Comparison of ENCODE assay signal across 10 cellular contexts in the genomic region with DNA sequence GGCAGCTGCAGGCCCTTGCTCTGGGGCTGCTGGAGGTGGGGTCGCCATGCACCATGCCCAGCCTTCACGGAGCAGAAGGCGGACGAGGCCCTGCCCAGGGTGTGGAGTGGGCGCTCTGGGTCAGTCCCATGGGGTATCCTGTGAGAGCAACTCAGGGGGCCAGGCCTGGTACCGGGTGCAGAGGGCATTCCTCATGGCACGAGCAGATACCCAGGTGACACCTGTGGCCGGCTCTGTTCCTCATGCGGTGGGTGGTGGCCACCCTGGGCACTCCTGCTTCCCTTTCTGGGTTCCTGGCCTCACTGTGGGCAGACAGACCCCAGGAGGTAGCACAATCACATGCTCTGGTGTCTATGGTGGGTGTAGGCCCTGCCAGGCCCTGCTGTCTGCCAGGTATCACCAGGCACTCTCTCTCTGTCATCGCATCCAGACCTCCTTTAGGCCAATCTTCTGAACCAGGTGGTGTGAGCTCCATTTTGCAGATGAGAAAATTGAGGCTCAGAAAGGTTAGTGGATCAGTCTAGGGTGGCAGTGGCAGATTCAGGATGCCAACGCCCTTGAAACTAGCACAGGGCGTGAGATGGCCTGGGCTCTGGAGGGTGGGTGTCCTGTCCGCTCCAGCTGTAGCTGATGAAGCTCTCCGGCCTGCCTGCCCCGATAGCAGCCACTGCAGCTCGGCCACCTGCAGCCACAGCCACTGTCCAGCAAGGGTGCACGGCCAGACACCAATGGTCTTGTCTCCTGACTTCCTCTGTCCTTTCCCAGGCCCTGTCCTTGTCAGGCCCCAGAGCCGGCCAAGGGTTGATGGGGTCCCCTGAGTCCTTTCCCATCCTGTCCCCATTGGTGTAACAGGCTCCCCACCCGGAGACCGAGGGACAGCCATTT. TPM values are rescaled to one million over a fixed set of nuclear protein-coding genes. Genes with fewer than 3 reads are reported as not detected.
DNase-seq lines count a peak whose midpoint lies in the region; ATAC-seq and TF ChIP-seq lines count a peak whose summit lies in the region.
"Had no signal": no experiment of that assay in that cellular context is flagged by ENCODE, and none has a peak within 500 bp of the region (broad histone marks: within the 10 kb centered on the region; RNA-seq: fewer than 3 reads in every experiment).

No MANE protein-coding gene starts in this region.

- no peaks in the 10 kb centered on the region for H3K9me3 Mint-ChIP-seq in activated naive CD4-positive, alpha-beta T cell treated with anti-CD3 and anti-CD28 coated beads, Interleukin-2, amount 50 U/mL, for 24 hours

- dilution Hi-C loops in mammary epithelial cell (cut with HindIII; ENCODE audit: low sequenced_read_pairs): no loop called here

- H3K4me2 ChIP-seq in mammary epithelial cell (ENCODE audit: insufficient read depth, low read depth, low read length): peak overlapping the region; percentile 80

- no peaks in the 10 kb centered on the region for H3K27me3 Mint-ChIP-seq in activated naive CD4-positive, alpha-beta T cell treated with anti-CD3 and anti-CD28 coated beads, Interleukin-2, amount 50 U/mL, for 24 hours

- H3K4me1 ChIP-seq in mammary epithelial cell (ENCODE audit: insufficient read depth, low read length) (peaks cover 45% of the 10 kb centered on the region), muscle layer of colon (ENCODE audit: insufficient read depth, low read length) (peaks cover 27% of the 10 kb centered on the region), vagina (peaks cover 46% of the 10 kb centered on the region)
- H3K4me1 ChIP-seq: Caco-2 had no signal

- H3K36me3 Mint-ChIP-seq in activated naive CD4-positive, alpha-beta T cell treated with anti-CD3 and anti-CD28 coated beads, Interleukin-2, amount 50 U/mL, for 24 hours: no peaks in the 10 kb centered on the region

- H3K4me3 ChIP-seq in mammary epithelial cell (replicated peaks in 1 of 3; ENCODE audit: insufficient read depth in 1 of 3, low read depth in 2 of 3, low read length in 3 of 3): no peak overlapping the region
- peak overlapping the region in 1 of 2 donors; percentile 70 for H3K4me3 ChIP-seq in muscle layer of colon (ENCODE audit: low read depth in 1 of 2, low read length in 2 of 2)
- peak overlapping the region; percentile 20 to 30 for H3K4me3 ChIP-seq in vagina

- POLR2A ChIA-PET in HEK293T (lab: Yijun Ruan, JAX): interaction anchor here (2.3 kb wide), 1 partner anchor 10 kb away, joined by 7 read pairs; no protein-coding TSS in a partner anchor

- no peaks in the 10 kb centered on the region for H3K36me3 ChIP-seq in mammary epithelial cell (ENCODE audit: insufficient read depth, low read length)
- peaks cover 4% of the 10 kb centered on the region for H3K36me3 ChIP-seq in muscle layer of colon (ENCODE audit: insufficient read depth, low read length)
- H3K36me3 ChIP-seq in vagina: no peaks in the 10 kb centered on the region

- H3K9ac ChIP-seq in mammary epithelial cell (ENCODE audit: insufficient read depth, low read length): peak overlapping the region; percentile 18
- peak overlapping the region; percentile 68 for H3K9ac ChIP-seq in muscle layer of colon (ENCODE audit: low read length)

- CTCF ChIA-PET in mammary epithelial cell (lab: Charles Lee; ENCODE audit: low non-redundant PET) (interaction anchor here (2.5 kb wide), 1 partner anchor 10 kb away, joined by 12 read pairs; no protein-coding TSS in a partner anchor), HEK293T (lab: Yijun Ruan, JAX) (interaction anchor here (3.9 kb wide), 1 partner anchor 10 kb away, joined by 30 read pairs; no protein-coding TSS in a partner anchor)

- no peaks in the 10 kb centered on the region for H4K20me1 ChIP-seq in mammary epithelial cell (ENCODE audit: insufficient read depth, low read length)

- peaks cover 94% of the 10 kb centered on the region for H3K79me2 ChIP-seq in mammary epithelial cell (ENCODE audit: insufficient read depth, low read length)

- H3K27ac Mint-ChIP-seq in activated naive CD4-positive, alpha-beta T cell treated with anti-CD3 and anti-CD28 coated beads, Interleukin-2, amount 50 U/mL, for 24 hours: peak overlapping the region; percentile 82

- H3K4me3 Mint-ChIP-seq in activated naive CD4-positive, alpha-beta T cell treated with anti-CD3 and anti-CD28 coated beads, Interleukin-2, amount 50 U/mL, for 24 hours: peak overlapping the region; percentile 39

- TF ChIP-seq CTCF in mammary epithelial cell (conservative IDR thresholded peaks at IDR 0.05 in 1 of 2, IDR thresholded peaks at IDR 0.05 in 1 of 2; ENCODE audit: extremely low read depth in 1 of 2, insufficient read depth in 1 of 2, low read depth in 1 of 2, low read length in 2 of 2) (no peak), vagina (IDR thresholded peaks at IDR 0.05) (no peak)

- intact Hi-C loops in mammary epithelial cell (cut with micrococcal nuclease) (no loop called here), vagina (cut with DNase I) (no loop called here)

- BruUV-seq in mammary epithelial cell (replicated peaks; lab: Mats Ljungman, UMichigan): no TSS peak

- 92% methylated on average over 19 of the region's 20 CpGs for WGBS in mammary epithelial cell (ENCODE audit: low coverage, missing lambda C conversion rate)

- no peak for TF ChIP-seq POLR2A in vagina (IDR thresholded peaks at IDR 0.05)

- no peak overlapping the region for H2AFZ ChIP-seq in mammary epithelial cell (ENCODE audit: low read depth, low read length)

- peak overlapping the region; percentile 47 for H3K27ac ChIP-seq in mammary epithelial cell (ENCODE audit: insufficient read depth, low read depth, low read length)
- H3K27ac ChIP-seq in muscle layer of colon (ENCODE audit: low read depth, low read length): peak overlapping the region; percentile 86
- peak overlapping the region; percentile 70 for H3K27ac ChIP-seq in vagina

- H3K9me3 ChIP-seq in mammary epithelial cell (replicated peaks; ENCODE audit: insufficient read depth, low read length): no peaks in the 10 kb centered on the region
- no peaks in the 10 kb centered on the region for H3K9me3 ChIP-seq in muscle layer of colon (ENCODE audit: low read length)
- no peaks in the 10 kb centered on the region for H3K9me3 ChIP-seq in vagina
- H3K9me3 ChIP-seq: Caco-2 had no signal

- H3K4me1 Mint-ChIP-seq in activated naive CD4-positive, alpha-beta T cell treated with anti-CD3 and anti-CD28 coated beads, Interleukin-2, amount 50 U/mL, for 24 hours: peaks cover 64% of the 10 kb centered on the region

- in situ Hi-C loops in mammary epithelial cell (cut with MboI; ENCODE audit: low sequenced_read_pairs in 2 of 2): no loop called here

- ATAC-seq in HG02610 (IDR thresholded peaks at IDR 0.05; ENCODE audit: unreplicated experiment): no peak

- no peak for DNase-seq in activated naive CD4-positive, alpha-beta T cell treated with anti-CD3 and anti-CD28 coated beads, Interleukin-2, amount 50 U/mL, for 16 hours
- DNase-seq in mammary epithelial cell: no peak
- no peak for DNase-seq in vagina (ENCODE audit: extremely low spot score in 2 of 2)
- no peak for DNase-seq in hepatic stellate cell (ENCODE audit: low spot score)
- DNase-seq in HEK293T (ENCODE audit: extremely low spot score): no peak
- DNase-seq: Caco-2, NCI-H2171 had no signal

- H3K27me3 ChIP-seq in mammary epithelial cell (ENCODE audit: insufficient read depth, low read length) (no peaks in the 10 kb centered on the region), muscle layer of colon (ENCODE audit: control insufficient read depth in 1 of 2, insufficient read depth in 2 of 2, low read length in 2 of 2) (no peaks in the 10 kb centered on the region), vagina (no peaks in the 10 kb centered on the region)

TF ChIP-seq in HEK293T, 16 proteins besides CTCF, POLR2A, EP300 and RAD21:
- TF ChIP-seq ELF4 (IDR thresholded peaks at IDR 0.05) (no peak), ARNT (IDR thresholded peaks at IDR 0.05) (no peak), FOXM1 (IDR thresholded peaks at IDR 0.05; ENCODE audit: borderline replicate concordance) (no peak), LEF1 (IDR thresholded peaks at IDR 0.05; ENCODE audit: borderline replicate concordance) (no peak), HDGF (IDR thresholded peaks at IDR 0.05; ENCODE audit: borderline replicate concordance) (no peak), TARDBP (IDR thresholded peaks at IDR 0.05) (no peak), L3MBTL2 (conservative IDR thresholded peaks at IDR 0.05) (no peak)

RNA-seq across cellular contexts. Expression of a gene that starts 15.1 kb away (rescaled TPM):
- 10 to 100 TPM; 80.7 to 83.6 TPM for total RNA-seq in mammary epithelial cell
- polyA plus RNA-seq in mammary epithelial cell: 71.3 TPM
- polyA minus RNA-seq in mammary epithelial cell: 90.3 TPM
- 78.8 TPM for total RNA-seq in vagina

RNA-seq across cellular contexts. Expression of a gene that starts 19.1 kb away (rescaled TPM):
- total RNA-seq in mammary epithelial cell (1 to 10 TPM; 2.3 to 2.4 TPM), vagina (142 TPM)
- polyA plus RNA-seq in mammary epithelial cell: 2.1 TPM
- not detected for polyA minus RNA-seq in mammary epithelial cell

RNA-seq across cellular contexts. Expression of a gene that starts 29.2 kb away (rescaled TPM):
- total RNA-seq in mammary epithelial cell (under 1 TPM in 1 of 2 donors, not detected in 1; 0.17 TPM), vagina (not detected)
- 0.03 TPM for polyA plus RNA-seq in mammary epithelial cell
- not detected for polyA minus RNA-seq in mammary epithelial cell

Comparison
In these comparisons a context has a peak if more than half of its experiments do, and no peak if none do; other contexts are left out.
1. H3K4me3 ChIP-seq: peak in vagina (2 of 2); none in mammary epithelial cell (0 of 3).
2. RNA of a gene that starts 19.1 kb away (total RNA-seq): 142 TPM in vagina (single experiment); 2.3 to 2.4 TPM in mammary epithelial cell; every median in the first group is over 10 times any median in the second.
3. Peak in every context shown above with its lines, with median percentiles within 50 percentile points of each other: H3K27ac ChIP-seq.